9 cellular contexts compared by ENCODE assay signal in the genomic region with DNA sequence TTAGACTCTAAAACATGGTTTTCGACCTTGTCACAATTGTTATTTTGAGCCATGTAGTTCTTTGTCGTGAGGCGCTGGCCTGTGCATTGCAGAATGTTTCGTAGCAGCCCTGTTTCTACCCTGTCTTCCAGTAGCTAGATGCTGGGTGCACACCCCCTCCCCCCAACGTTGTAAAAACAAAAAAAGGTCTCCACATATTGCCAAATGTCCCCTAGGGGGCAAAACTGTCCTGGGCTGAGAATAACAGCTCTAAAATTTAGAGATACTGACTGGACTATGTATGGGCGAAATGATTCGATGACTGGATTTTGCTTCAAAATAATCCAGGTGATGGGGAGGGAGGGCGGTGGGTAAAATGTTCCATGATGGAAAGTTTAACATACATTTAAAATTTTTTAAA.
A peak's percentile ranks its signal among the peaks of the same experiment; 100 is the strongest.
DNase-seq lines count a peak whose midpoint lies in the region; ATAC-seq and TF ChIP-seq lines count a peak whose summit lies in the region.
"Had no signal": no experiment of that assay in that cellular context is flagged by ENCODE, and none has a peak within 500 bp of the region (broad histone marks: within the 10 kb centered on the region; RNA-seq: fewer than 3 reads in every experiment).

No MANE protein-coding gene starts in this region.

- CTCF ChIA-PET in activated CD4-positive, alpha-beta T cell treated with anti-CD3 and anti-CD28 coated beads for 36 hours (lab: Charles Lee) = interaction anchor here (0.6 to 3.2 kb wide), 14 partner anchors 10 to 578 kb away, joined by 3 to 20 read pairs (median 3); partner anchors contain the start of gene FUT8

- intact Hi-C loops in activated CD4-positive, alpha-beta T cell treated with anti-CD3 and anti-CD28 coated beads for 36 hours (cut with DNase I, micrococcal nuclease) = loop anchor here (2.0 to 10.0 kb wide), 8 partner anchors 71 to 560 kb away; partner anchors contain the start of gene FNTB (in 1 of the 2)
- intact Hi-C loops in tibial artery (cut with DNase I; ENCODE audit: low total_unique reads) = no loop called here

- H3K36me3 Mint-ChIP-seq in activated CD4-positive, alpha-beta T cell treated with anti-CD3 and anti-CD28 coated beads for 36 hours (ENCODE audit: low read depth) = peaks cover 13% of the 10 kb centered on the region
- H3K36me3 Mint-ChIP-seq in activated naive CD8-positive, alpha-beta T cell treated with anti-CD3 and anti-CD28 coated beads, Interleukin-2, amount 10 ng/mL, durations not matched to agents 7 days and 5 days = peaks cover 22% of the 10 kb centered on the region

- peak; percentile 29 for TF ChIP-seq CTCF in retinal pigment epithelial cell (conservative IDR thresholded peaks at IDR 0.05; ENCODE audit: low read depth, low read length)
- no peak for TF ChIP-seq CTCF in tibial artery (IDR thresholded peaks at IDR 0.05)

- no peaks in the 10 kb centered on the region for H3K36me3 ChIP-seq in tibial artery
- H3K36me3 ChIP-seq: thoracic aorta had no signal

- H3K9me3 Mint-ChIP-seq in activated CD4-positive, alpha-beta T cell treated with anti-CD3 and anti-CD28 coated beads for 36 hours (ENCODE audit: low read depth) = peaks cover 4% of the 10 kb centered on the region
- H3K9me3 Mint-ChIP-seq in activated naive CD8-positive, alpha-beta T cell treated with anti-CD3 and anti-CD28 coated beads, Interleukin-2, amount 10 ng/mL, durations not matched to agents 7 days and 5 days = peaks cover 4% of the 10 kb centered on the region

- peaks cover 0 to 4% of the 10 kb centered on the region in 2 donors for H3K27me3 ChIP-seq in tibial artery

- H3K9me3 ChIP-seq in tibial artery = no peaks in the 10 kb centered on the region
- H3K9me3 ChIP-seq: thoracic aorta had no signal

- H3K27me3 Mint-ChIP-seq in activated CD4-positive, alpha-beta T cell treated with anti-CD3 and anti-CD28 coated beads for 36 hours = no peaks in the 10 kb centered on the region
- H3K27me3 Mint-ChIP-seq in activated naive CD8-positive, alpha-beta T cell treated with anti-CD3 and anti-CD28 coated beads, Interleukin-2, amount 10 ng/mL, durations not matched to agents 7 days and 5 days = no peaks in the 10 kb centered on the region

- H3K4me3 ChIP-seq in retinal pigment epithelial cell (ENCODE audit: low read length) (no peak overlapping the region), tibial artery (no peak overlapping the region)
- H3K4me3 ChIP-seq: thoracic aorta had no signal

- peak; percentile 63 for DNase-seq in activated CD4-positive, alpha-beta T cell treated with anti-CD3 and anti-CD28 coated beads for 36 hours
- no peak for DNase-seq in activated CD4-positive, alpha-beta T cell treated with anti-CD3 and anti-CD28 coated beads, Interleukin-2, amount 50 U/mL, for 4 hours
- peak; percentile 36 for DNase-seq in LHCN-M2 (ENCODE audit: low read depth)
- DNase-seq in activated naive CD8-positive, alpha-beta T cell treated with anti-CD3 and anti-CD28 coated beads, Interleukin-2, amount 10 ng/mL, durations not matched to agents 7 days and 5 days = no peak
- DNase-seq in retinal pigment epithelial cell (ENCODE audit: low read depth) = no peak
- DNase-seq in hippocampal formation (lab: John Stamatoyannopoulos, UW) = no peak
- no peak for DNase-seq in left lobe of liver (ENCODE audit: low spot score)
- DNase-seq in tibial artery = no peak

- H3K4me3 Mint-ChIP-seq in activated CD4-positive, alpha-beta T cell treated with anti-CD3 and anti-CD28 coated beads for 36 hours = no peak overlapping the region
- peak overlapping the region; percentile 6 for H3K4me3 Mint-ChIP-seq in activated naive CD8-positive, alpha-beta T cell treated with anti-CD3 and anti-CD28 coated beads, Interleukin-2, amount 10 ng/mL, durations not matched to agents 7 days and 5 days

- peaks cover 71% of the 10 kb centered on the region for H3K4me1 Mint-ChIP-seq in activated CD4-positive, alpha-beta T cell treated with anti-CD3 and anti-CD28 coated beads for 36 hours
- H3K4me1 Mint-ChIP-seq in activated naive CD8-positive, alpha-beta T cell treated with anti-CD3 and anti-CD28 coated beads, Interleukin-2, amount 10 ng/mL, durations not matched to agents 7 days and 5 days = peaks cover 62% of the 10 kb centered on the region

- POLR2A ChIA-PET in activated CD4-positive, alpha-beta T cell treated with anti-CD3 and anti-CD28 coated beads for 36 hours (lab: Charles Lee) = interaction anchor here (1.7 kb wide), 1 partner anchor 125 kb away, joined by 5 read pairs; no protein-coding TSS in a partner anchor
- POLR2A ChIA-PET in activated naive CD8-positive, alpha-beta T cell treated with anti-CD3 and anti-CD28 coated beads, Interleukin-2, amount 10 ng/mL, durations not matched to agents 7 days and 5 days (lab: Charles Lee) = interaction anchor here (0.6 to 8.2 kb wide), 13 partner anchors 10 to 593 kb away, joined by 3 to 74 read pairs (median 5); partner anchors contain the start of gene FUT8

- H3K27ac Mint-ChIP-seq in activated CD4-positive, alpha-beta T cell treated with anti-CD3 and anti-CD28 coated beads for 36 hours = peak overlapping the region; percentile 44
- H3K27ac Mint-ChIP-seq in activated naive CD8-positive, alpha-beta T cell treated with anti-CD3 and anti-CD28 coated beads, Interleukin-2, amount 10 ng/mL, durations not matched to agents 7 days and 5 days = peak overlapping the region; percentile 98

- ATAC-seq in activated CD4-positive, alpha-beta T cell treated with anti-CD3 and anti-CD28 coated beads for 36 hours = peak; percentile 22
- ATAC-seq in activated naive CD8-positive, alpha-beta T cell treated with anti-CD3 and anti-CD28 coated beads, Interleukin-2, amount 10 ng/mL, durations not matched to agents 7 days and 5 days (ENCODE audit: low read depth) = no peak
- no peak for ATAC-seq in left lobe of liver

- H3K4me1 ChIP-seq in tibial artery = peaks cover 0 to 3% (median 2%) of the 10 kb centered on the region in 4 donors

- H3K27ac ChIP-seq in tibial artery = no peak overlapping the region
- H3K27ac ChIP-seq: thoracic aorta had no signal

Comparison
In these comparisons a context has a peak if more than half of its experiments do, and no peak if none do; other contexts are left out.
1. DNase-seq: peak in activated CD4-positive, alpha-beta T cell treated with anti-CD3 and anti-CD28 coated beads for 36 hours (single experiment) and LHCN-M2 (single experiment); none in activated CD4-positive, alpha-beta T cell treated with anti-CD3 and anti-CD28 coated beads, Interleukin-2, amount 50 U/mL, for 4 hours (0 of 2), activated naive CD8-positive, alpha-beta T cell treated with anti-CD3 and anti-CD28 coated beads, Interleukin-2, amount 10 ng/mL, durations not matched to agents 7 days and 5 days (single experiment), retinal pigment epithelial cell (single experiment), hippocampal formation (0 of 2), left lobe of liver (single experiment) and tibial artery (0 of 2).